1 cellular context compared by ENCODE assay signal in the genomic region with DNA sequence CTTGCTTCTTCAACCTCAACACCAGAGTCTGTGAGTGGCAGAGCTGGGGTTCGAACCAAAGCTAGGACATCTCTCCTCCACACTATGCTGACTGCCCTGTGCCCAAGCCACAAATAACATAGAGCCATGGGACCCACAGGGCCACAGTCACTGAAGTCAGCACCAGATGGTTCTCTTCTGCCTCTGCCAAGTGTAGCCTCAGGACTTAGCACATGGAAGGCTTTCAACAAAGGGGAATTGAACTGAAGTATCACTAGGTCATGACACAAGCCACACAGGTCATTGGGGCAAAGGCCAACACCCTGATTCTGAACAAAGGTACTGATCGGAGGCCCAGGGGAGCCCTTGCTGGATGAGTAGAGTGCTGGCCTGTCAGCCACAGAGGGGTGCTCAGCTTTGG.
TF ChIP-seq lines count a peak whose summit lies in the region.

No MANE protein-coding gene starts in this region.

TF ChIP-seq in HepG2, 621 proteins besides CTCF, POLR2A, EP300 and RAD21 (continued from another document and continues in another):
- TF ChIP-seq, protein P1, sequence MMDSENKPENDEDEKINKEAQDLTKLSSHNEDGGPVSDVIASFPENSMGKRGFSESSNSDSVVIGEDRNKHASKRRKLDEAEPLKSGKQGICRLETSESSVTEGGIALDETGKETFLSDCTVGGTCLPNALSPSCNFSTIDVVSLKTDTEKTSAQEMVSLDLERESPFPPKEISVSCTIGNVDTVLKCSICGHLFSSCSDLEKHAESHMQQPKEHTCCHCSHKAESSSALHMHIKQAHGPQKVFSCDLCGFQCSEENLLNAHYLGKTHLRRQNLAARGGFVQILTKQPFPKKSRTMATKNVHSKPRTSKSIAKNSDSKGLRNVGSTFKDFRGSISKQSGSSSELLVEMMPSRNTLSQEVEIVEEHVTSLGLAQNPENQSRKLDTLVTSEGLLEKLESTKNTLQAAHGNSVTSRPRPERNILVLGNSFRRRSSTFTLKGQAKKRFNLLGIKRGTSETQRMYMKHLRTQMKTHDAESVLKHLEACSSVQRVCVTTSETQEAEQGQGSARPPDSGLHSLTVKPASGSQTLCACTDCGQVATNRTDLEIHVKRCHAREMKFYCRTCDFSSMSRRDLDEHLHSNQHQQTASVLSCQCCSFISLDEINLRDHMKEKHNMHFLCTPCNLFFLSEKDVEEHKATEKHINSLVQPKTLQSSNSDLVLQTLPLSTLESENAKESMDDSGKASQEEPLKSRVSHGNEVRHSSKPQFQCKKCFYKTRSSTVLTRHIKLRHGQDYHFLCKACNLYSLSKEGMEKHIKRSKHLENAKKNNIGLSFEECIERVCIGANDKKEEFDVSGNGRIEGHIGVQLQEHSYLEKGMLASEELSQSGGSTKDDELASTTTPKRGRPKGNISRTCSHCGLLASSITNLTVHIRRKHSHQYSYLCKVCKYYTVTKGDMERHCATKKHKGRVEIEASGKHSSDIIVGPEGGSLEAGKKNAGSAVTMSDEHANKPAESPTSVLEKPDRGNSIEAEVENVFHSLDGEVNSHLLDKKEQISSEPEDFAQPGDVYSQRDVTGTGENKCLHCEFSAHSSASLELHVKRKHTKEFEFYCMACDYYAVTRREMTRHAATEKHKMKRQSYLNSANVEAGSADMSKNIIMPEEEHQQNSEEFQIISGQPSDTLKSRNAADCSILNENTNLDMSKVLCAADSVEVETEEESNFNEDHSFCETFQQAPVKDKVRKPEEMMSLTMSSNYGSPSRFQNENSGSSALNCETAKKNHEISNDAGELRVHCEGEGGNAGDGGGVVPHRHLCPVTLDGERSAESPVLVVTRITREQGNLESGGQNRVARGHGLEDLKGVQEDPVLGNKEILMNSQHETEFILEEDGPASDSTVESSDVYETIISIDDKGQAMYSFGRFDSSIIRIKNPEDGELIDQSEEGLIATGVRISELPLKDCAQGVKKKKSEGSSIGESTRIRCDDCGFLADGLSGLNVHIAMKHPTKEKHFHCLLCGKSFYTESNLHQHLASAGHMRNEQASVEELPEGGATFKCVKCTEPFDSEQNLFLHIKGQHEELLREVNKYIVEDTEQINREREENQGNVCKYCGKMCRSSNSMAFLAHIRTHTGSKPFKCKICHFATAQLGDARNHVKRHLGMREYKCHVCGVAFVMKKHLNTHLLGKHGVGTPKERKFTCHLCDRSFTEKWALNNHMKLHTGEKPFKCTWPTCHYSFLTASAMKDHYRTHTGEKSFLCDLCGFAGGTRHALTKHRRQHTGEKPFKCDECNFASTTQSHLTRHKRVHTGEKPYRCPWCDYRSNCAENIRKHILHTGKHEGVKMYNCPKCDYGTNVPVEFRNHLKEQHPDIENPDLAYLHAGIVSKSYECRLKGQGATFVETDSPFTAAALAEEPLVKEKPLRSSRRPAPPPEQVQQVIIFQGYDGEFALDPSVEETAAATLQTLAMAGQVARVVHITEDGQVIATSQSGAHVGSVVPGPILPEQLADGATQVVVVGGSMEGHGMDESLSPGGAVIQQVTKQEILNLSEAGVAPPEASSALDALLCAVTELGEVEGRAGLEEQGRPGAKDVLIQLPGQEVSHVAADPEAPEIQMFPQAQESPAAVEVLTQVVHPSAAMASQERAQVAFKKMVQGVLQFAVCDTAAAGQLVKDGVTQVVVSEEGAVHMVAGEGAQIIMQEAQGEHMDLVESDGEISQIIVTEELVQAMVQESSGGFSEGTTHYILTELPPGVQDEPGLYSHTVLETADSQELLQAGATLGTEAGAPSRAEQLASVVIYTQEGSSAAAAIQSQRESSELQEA (CRISPR knock-in tag; IDR thresholded peaks at IDR 0.05; ENCODE audit: not compliant biosample characterization): no peak
- TF ChIP-seq BCL6 (CRISPR knock-in tag; IDR thresholded peaks at IDR 0.05) (peak; percentile 47; the same call in 1 of the 2 replicates), NR2C2 (CRISPR knock-in tag; IDR thresholded peaks at IDR 0.05; ENCODE audit: borderline replicate concordance) (peak; percentile 48; the same call in 1 of the 2 replicates), FOSL2 (CRISPR knock-in tag; IDR thresholded peaks at IDR 0.05) (peak; percentile 19; the same call in 1 of the 2 replicates), HCFC1 (IDR thresholded peaks at IDR 0.05; ENCODE audit: low read depth, low read length) (no peak), KMT2A (CRISPR knock-in tag; IDR thresholded peaks at IDR 0.05) (no peak), SAP130 (CRISPR knock-in tag; IDR thresholded peaks at IDR 0.05; ENCODE audit: low read depth) (no peak; the same call in 1 of the 2 replicates), ZNF788 (CRISPR knock-in tag; IDR thresholded peaks at IDR 0.05; ENCODE audit: borderline replicate concordance) (0 out of 2 replicates have a peak, but pooled peaks have one; percentile 25), KDM1A (CRISPR knock-in tag; IDR thresholded peaks at IDR 0.05) (no peak), ZNF350 (CRISPR knock-in tag; IDR thresholded peaks at IDR 0.05; ENCODE audit: borderline replicate concordance, low read depth) (no peak), ZSCAN21 (CRISPR knock-in tag; IDR thresholded peaks at IDR 0.05; ENCODE audit: borderline replicate concordance) (no peak; the same call in 1 of the 2 replicates), RXRB (CRISPR knock-in tag; IDR thresholded peaks at IDR 0.05; ENCODE audit: borderline replicate concordance) (peak; percentile 91), ZNF34 (CRISPR knock-in tag; IDR thresholded peaks at IDR 0.05; ENCODE audit: borderline replicate concordance) (no peak), ZMYM4 (CRISPR knock-in tag; IDR thresholded peaks at IDR 0.05) (peak; percentile 53; the same call in 1 of the 2 replicates), KDM3A (CRISPR knock-in tag; IDR thresholded peaks at IDR 0.05; ENCODE audit: low read depth) (no peak), DR1 (CRISPR knock-in tag; IDR thresholded peaks at IDR 0.05) (no peak), NFKBIZ (CRISPR knock-in tag; IDR thresholded peaks at IDR 0.05) (no peak), ZNF609 (CRISPR knock-in tag; IDR thresholded peaks at IDR 0.05; ENCODE audit: borderline replicate concordance) (0 out of 2 replicates have a peak, but pooled peaks have one; percentile 27), TRIM22 (IDR thresholded peaks at IDR 0.05) (no peak), ZSCAN9 (CRISPR knock-in tag; IDR thresholded peaks at IDR 0.05; ENCODE audit: borderline replicate concordance) (no peak), KDM5B (CRISPR knock-in tag; IDR thresholded peaks at IDR 0.05; ENCODE audit: borderline replicate concordance) (no peak), SP4 (CRISPR knock-in tag; IDR thresholded peaks at IDR 0.05) (peak; percentile 9; the same call in 1 of the 2 replicates), ZNF235 (CRISPR knock-in tag; IDR thresholded peaks at IDR 0.05; ENCODE audit: borderline replicate concordance) (no peak), ARID5B (CRISPR knock-in tag; IDR thresholded peaks at IDR 0.05) (no peak; the same call in 1 of the 2 replicates), ZMAT3 (CRISPR knock-in tag; conservative IDR thresholded peaks at IDR 0.05) (no peak), GFI1 (CRISPR knock-in tag; IDR thresholded peaks at IDR 0.05; ENCODE audit: borderline replicate concordance) (peak; percentile 72; the same call in 1 of the 2 replicates), ATRX (CRISPR knock-in tag; IDR thresholded peaks at IDR 0.05; ENCODE audit: borderline replicate concordance) (no peak), GTF3A (CRISPR knock-in tag; conservative IDR thresholded peaks at IDR 0.05) (no peak), NBN (conservative IDR thresholded peaks at IDR 0.05) (no peak), ZNF891 (CRISPR knock-in tag; IDR thresholded peaks at IDR 0.05) (0 out of 2 replicates have a peak, but pooled peaks have one; percentile 27), SP5 (CRISPR knock-in tag; IDR thresholded peaks at IDR 0.05; ENCODE audit: borderline replicate concordance, low read depth) (no peak), ELF4 (CRISPR knock-in tag; IDR thresholded peaks at IDR 0.05; ENCODE audit: borderline replicate concordance) (no peak), ZMYM3 (CRISPR knock-in tag; IDR thresholded peaks at IDR 0.05) (peak; percentile 10; the same call in 1 of the 2 replicates)
- TF ChIP-seq, protein P2, sequence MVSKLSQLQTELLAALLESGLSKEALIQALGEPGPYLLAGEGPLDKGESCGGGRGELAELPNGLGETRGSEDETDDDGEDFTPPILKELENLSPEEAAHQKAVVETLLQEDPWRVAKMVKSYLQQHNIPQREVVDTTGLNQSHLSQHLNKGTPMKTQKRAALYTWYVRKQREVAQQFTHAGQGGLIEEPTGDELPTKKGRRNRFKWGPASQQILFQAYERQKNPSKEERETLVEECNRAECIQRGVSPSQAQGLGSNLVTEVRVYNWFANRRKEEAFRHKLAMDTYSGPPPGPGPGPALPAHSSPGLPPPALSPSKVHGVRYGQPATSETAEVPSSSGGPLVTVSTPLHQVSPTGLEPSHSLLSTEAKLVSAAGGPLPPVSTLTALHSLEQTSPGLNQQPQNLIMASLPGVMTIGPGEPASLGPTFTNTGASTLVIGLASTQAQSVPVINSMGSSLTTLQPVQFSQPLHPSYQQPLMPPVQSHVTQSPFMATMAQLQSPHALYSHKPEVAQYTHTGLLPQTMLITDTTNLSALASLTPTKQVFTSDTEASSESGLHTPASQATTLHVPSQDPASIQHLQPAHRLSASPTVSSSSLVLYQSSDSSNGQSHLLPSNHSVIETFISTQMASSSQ (IDR thresholded peaks at IDR 0.05; ENCODE audit: low read depth): no peak
- TF ChIP-seq, protein P2 (CRISPR knock-in tag; IDR thresholded peaks at IDR 0.05; ENCODE audit: borderline replicate concordance): peak; percentile 21; the same call in 1 of the 2 replicates
